In genomic region chr19:19152668-19153384, GRCh38 we compare ENCODE assay signal across 14 cellular contexts. TPM values are rescaled to one million over a fixed set of nuclear protein-coding genes. Genes with fewer than 3 reads are reported as not detected.
DNase-seq lines count a peak whose midpoint lies in the region; ATAC-seq, FAIRE-seq and TF ChIP-seq lines count a peak whose summit lies in the region.
"Had no signal": no experiment of that assay in that cellular context is flagged by ENCODE, and none has a peak within 500 bp of the region (broad histone marks: within the 10 kb centered on the region; RNA-seq: fewer than 3 reads in every experiment).

No MANE protein-coding gene starts in this region.

- no peak overlapping the region for H2AFZ ChIP-seq in HepG2 (ENCODE audit: low read length)

- TF ChIP-seq EP300 in HepG2 (IDR thresholded peaks at IDR 0.05; ENCODE audit: low read depth in 2 of 2, low read length in 2 of 2) (no peak), HepG2 (CRISPR knock-in tag; IDR thresholded peaks at IDR 0.05; ENCODE audit: borderline replicate concordance) (no peak)

- TF ChIP-seq RAD21 in HepG2 (CRISPR knock-in tag; IDR thresholded peaks at IDR 0.05) = no peak

- intact Hi-C loops in HepG2 (cut with micrococcal nuclease; ENCODE audit: unreplicated experiment) (no loop called here), right lobe of liver (cut with DNase I) (no loop called here), aorta (cut with DNase I) (no loop called here)

- H3K27ac ChIP-seq in HepG2 (ENCODE audit: extremely low read length, insufficient read depth, low read length) (no peak overlapping the region), right lobe of liver (no peak overlapping the region), aorta (ENCODE audit: low read depth in 1 of 2, low read length in 2 of 2) (no peak overlapping the region)

- H3K27me3 ChIP-seq in HepG2 (ENCODE audit: control insufficient read depth in 1 of 2, insufficient read depth in 2 of 2, low read length in 2 of 2) (no peaks in the 10 kb centered on the region), right lobe of liver (no peaks in the 10 kb centered on the region), aorta (ENCODE audit: control insufficient read depth in 1 of 2, insufficient read depth in 2 of 2, low read length in 1 of 2) (no peaks in the 10 kb centered on the region)

- peaks cover 53% of the 10 kb centered on the region for H3K4me1 Mint-ChIP-seq in stimulated activated memory B cell treated with anti-CD40 and anti-IgM and Interleukin-4, amounts not matched to agents 10 μg/mL and 1 μg/mL and 100 μg/mL, for 72 hours
- H3K4me1 Mint-ChIP-seq: CD4-positive, CD25-positive, alpha-beta regulatory T cell had no signal

- no peak for FAIRE-seq in HepG2 (lab: Jason Lieb, UNC)

- H3K36me3 Mint-ChIP-seq in stimulated activated memory B cell treated with anti-CD40 and anti-IgM and Interleukin-4, amounts not matched to agents 10 μg/mL and 1 μg/mL and 100 μg/mL, for 72 hours = peaks cover 34% of the 10 kb centered on the region

- H3K9me3 Mint-ChIP-seq in stimulated activated memory B cell treated with anti-CD40 and anti-IgM and Interleukin-4, amounts not matched to agents 10 μg/mL and 1 μg/mL and 100 μg/mL, for 72 hours = peaks cover 8% of the 10 kb centered on the region

- no peak overlapping the region for H3K9ac ChIP-seq in HepG2 (ENCODE audit: insufficient read depth, low read depth, low read length)

- TF ChIP-seq POLR2A in HepG2 (IDR thresholded peaks at IDR 0.05; ENCODE audit: insufficient read depth in 1 of 2, low read depth in 2 of 2, low read length in 2 of 2) = no peak
- no peak for TF ChIP-seq POLR2A in right lobe of liver (IDR thresholded peaks at IDR 0.05)

- no peak for DNase-seq in HepG2 (ENCODE audit: low spot score)
- no peak for DNase-seq in right lobe of liver
- DNase-seq in aorta = no peak
- DNase-seq: AML-193; CD4-positive, CD25-positive, alpha-beta regulatory T cell; DMS53; H7; MM.1S; NCI-H1105; NCI-H1694 treated with DMSO at 0.1 percent for 48 hours; NCI-H69; NK-92 treated with Interleukin-12 subunit alpha and Interleukin-12 subunit beta, amount 100 ng/mL, for 24 hours; PC-3 had no signal

- H3K4me1 ChIP-seq in HepG2 (ENCODE audit: insufficient read depth, low read length) (no peaks in the 10 kb centered on the region), right lobe of liver (no peaks in the 10 kb centered on the region), aorta (ENCODE audit: control insufficient read depth in 1 of 2, insufficient read depth in 2 of 2, low read length in 2 of 2) (no peaks in the 10 kb centered on the region)

- H3K4me3 ChIP-seq in HepG2 (replicated peaks in 1 of 3; ENCODE audit: insufficient read depth in 1 of 3, low read depth in 2 of 3, low read length in 3 of 3) = no peak overlapping the region
- no peak overlapping the region for H3K4me3 ChIP-seq in right lobe of liver
- H3K4me3 ChIP-seq in aorta (ENCODE audit: low read length in 2 of 2) = no peak overlapping the region

- no peak for TF ChIP-seq CTCF in HepG2 (CRISPR knock-in tag; IDR thresholded peaks at IDR 0.05)
- TF ChIP-seq CTCF in right lobe of liver (IDR thresholded peaks at IDR 0.05) = no peak

- no peaks in the 10 kb centered on the region for H3K9me3 ChIP-seq in HepG2 (ENCODE audit: low read length)
- H3K9me3 ChIP-seq in right lobe of liver = no peaks in the 10 kb centered on the region
- no peaks in the 10 kb centered on the region for H3K9me3 ChIP-seq in aorta (ENCODE audit: control insufficient read depth, low read length)

- ATAC-seq in HepG2 = no peak
- no peak for ATAC-seq in right lobe of liver
- ATAC-seq in stimulated activated memory B cell treated with anti-CD40 and anti-IgM and Interleukin-4, amounts not matched to agents 10 μg/mL and 1 μg/mL and 100 μg/mL, for 72 hours = no peak
- ATAC-seq in aorta (ENCODE audit: low FRiP score) = no peak
- ATAC-seq: PC-3 had no signal

- no peak overlapping the region for H3K4me2 ChIP-seq in HepG2 (ENCODE audit: low read depth, low read length)

- CTCF ChIA-PET in HepG2 (lab: Yijun Ruan, JAX; ENCODE audit: low intra/inter-chr PET ratio, low total read pairs) = no interaction called here

- no peaks in the 10 kb centered on the region for H4K20me1 ChIP-seq in HepG2 (ENCODE audit: insufficient read depth, low read length)

- no TSS peak for BruUV-seq in HepG2 (replicated peaks; lab: Mats Ljungman, UMichigan)

- H3K4me3 Mint-ChIP-seq in stimulated activated memory B cell treated with anti-CD40 and anti-IgM and Interleukin-4, amounts not matched to agents 10 μg/mL and 1 μg/mL and 100 μg/mL, for 72 hours = no peak overlapping the region
- H3K4me3 Mint-ChIP-seq: CD4-positive, CD25-positive, alpha-beta regulatory T cell had no signal

- H3K27ac Mint-ChIP-seq in stimulated activated memory B cell treated with anti-CD40 and anti-IgM and Interleukin-4, amounts not matched to agents 10 μg/mL and 1 μg/mL and 100 μg/mL, for 72 hours = peak overlapping the region; percentile 54
- H3K27ac Mint-ChIP-seq: CD4-positive, CD25-positive, alpha-beta regulatory T cell had no signal

- POLR2A ChIA-PET in HepG2 (lab: Yijun Ruan, JAX) = no interaction called here

- in situ Hi-C loops in HepG2 (cut with HindIII; ENCODE audit: extremely low pct_ligation_motif_present, low pct_unique_long_range_greater_than_20kb) = no loop called here

- H3K36me3 ChIP-seq in HepG2 (replicated peaks in 1 of 2; ENCODE audit: control insufficient read depth in 1 of 2, insufficient read depth in 2 of 2, low read length in 2 of 2) (peaks cover 2 to 6% of the 10 kb centered on the region in 2 experiments; a peak in 2 of 5 replicates), right lobe of liver (no peaks in the 10 kb centered on the region), aorta (ENCODE audit: control insufficient read depth in 1 of 2, insufficient read depth in 2 of 2, low read length in 1 of 2) (peaks cover 0 to 4% of the 10 kb centered on the region in 2 donors)

- H3K27me3 Mint-ChIP-seq in stimulated activated memory B cell treated with anti-CD40 and anti-IgM and Interleukin-4, amounts not matched to agents 10 μg/mL and 1 μg/mL and 100 μg/mL, for 72 hours = no peaks in the 10 kb centered on the region
- H3K27me3 Mint-ChIP-seq: CD4-positive, CD25-positive, alpha-beta regulatory T cell had no signal

- 74% methylated on average over 9 of the region's 13 CpGs for WGBS in HepG2 (ENCODE audit: low lambda C conversion rate)
- 95% methylated on average over 4 of the region's 13 CpGs for WGBS in right lobe of liver (ENCODE audit: insufficient coverage, low coverage, low lambda C conversion rate, missing lambda C conversion rate)
- WGBS in aorta, 2 donors = 37 to 50% methylated on average over 13 of the region's 13 CpGs

- H3K79me2 ChIP-seq in HepG2 (ENCODE audit: insufficient read depth, low read length) = no peaks in the 10 kb centered on the region

RNA-seq across cellular contexts. Expression of gene TMEM161A, which starts 14.5 kb away (rescaled TPM):
- total RNA-seq in HepG2 (2016; rRNA removed; fragmentation: Illumina TruSeq; extraction: Trizol) (10.3 and 25.9 TPM in 2 replicates), right lobe of liver (10 to 100 TPM; 20.2 to 29.4 (median 22.2) TPM), aorta (10 to 100 TPM; 11.6 to 18.1 TPM)
- total RNA-seq in HepG2 (2016; cell fraction: cytosol; rRNA removed; fragmentation: Illumina TruSeq; extraction: Trizol; ENCODE audit: low read depth) = 8.7 and 12.1 TPM in 2 replicates
- 7.7 and 28.3 TPM in 2 replicates for total RNA-seq in HepG2 (2016; cell fraction: insoluble cytoplasmic fraction; rRNA removed; fragmentation: Illumina TruSeq; extraction: Trizol)
- total RNA-seq in HepG2 (2016; cell fraction: membrane; rRNA removed; fragmentation: Illumina TruSeq; extraction: Trizol) = 7.4 and 8.8 TPM in 2 replicates
- 36.6 and 39.6 TPM in 2 replicates for total RNA-seq in HepG2 (2016; cell fraction: nucleus; rRNA removed; fragmentation: Illumina TruSeq; extraction: Trizol)
- polyA plus RNA-seq in HepG2 (2011; rRNA removed) (31.4 and 42.7 TPM in 2 replicates), aorta (10 to 100 TPM in 1 of 2 donors, 1 to 10 TPM in 1; 7.6 to 53.3 TPM)
- 22.8 and 35.4 TPM in 2 replicates for polyA plus RNA-seq in HepG2 (2011; cell fraction: cytosol; rRNA removed)
- polyA plus RNA-seq in HepG2 (2011; cell fraction: nucleus; rRNA removed) = 190 and 235 TPM in 2 replicates
- polyA plus RNA-seq in HepG2 (2012) = 15.9 and 23.9 TPM in 2 replicates
- 6.6 and 8.6 TPM in 2 replicates for polyA plus RNA-seq in HepG2 (2016; cell fraction: cytosol; fragmentation: Illumina TruSeq; extraction: Trizol; ENCODE audit: low read depth)
- polyA plus RNA-seq in HepG2 (2016; cell fraction: insoluble cytoplasmic fraction; fragmentation: Illumina TruSeq; extraction: Trizol; ENCODE audit: low read depth) = 8.4 and 9.9 TPM in 2 replicates
- polyA plus RNA-seq in HepG2 (2016; cell fraction: membrane; fragmentation: Illumina TruSeq; extraction: Trizol; ENCODE audit: low read depth) = 8.4 and 9.5 TPM in 2 replicates
- polyA plus RNA-seq in HepG2 (2016; cell fraction: nucleus; fragmentation: Illumina TruSeq; extraction: Trizol; ENCODE audit: insufficient read depth, low read depth) = 56.7 and 60.0 TPM in 2 replicates
- 88.8 and 105 TPM in 2 replicates for polyA minus RNA-seq in HepG2 (2011; rRNA and poly(A)+ RNA removed; ENCODE audit: low replicate concordance)
- polyA minus RNA-seq in HepG2 (2011; cell fraction: cytosol; rRNA and poly(A)+ RNA removed) = 24.3 and 32.2 TPM in 2 replicates
- polyA minus RNA-seq in HepG2 (2011; cell fraction: nucleus; rRNA and poly(A)+ RNA removed) = 57.3 and 75.8 TPM in 2 replicates

RNA-seq across cellular contexts. Expression of gene MEF2B, which starts 17.2 kb away (rescaled TPM):
- total RNA-seq in HepG2 (2016; rRNA removed; fragmentation: Illumina TruSeq; extraction: Trizol) (0.44 and 1.2 TPM in 2 replicates), right lobe of liver (1 to 10 TPM in 2 of 6 experiments, under 1 TPM in 2, not detected in 2; 0.24 to 2.1 (median 0.97) TPM), aorta (1 to 10 TPM; 1.6 to 2.4 TPM)
- total RNA-seq in HepG2 (2016; cell fraction: cytosol; rRNA removed; fragmentation: Illumina TruSeq; extraction: Trizol; ENCODE audit: low read depth) = 0.81 and 1.1 TPM in 2 replicates
- 0.41 TPM in 1 of 2 replicates, not detected in the other for total RNA-seq in HepG2 (2016; cell fraction: insoluble cytoplasmic fraction; rRNA removed; fragmentation: Illumina TruSeq; extraction: Trizol)
- total RNA-seq in HepG2 (2016; cell fraction: membrane; rRNA removed; fragmentation: Illumina TruSeq; extraction: Trizol) = 0.46 and 1.8 TPM in 2 replicates
- 0.81 and 1.6 TPM in 2 replicates for total RNA-seq in HepG2 (2016; cell fraction: nucleus; rRNA removed; fragmentation: Illumina TruSeq; extraction: Trizol)
- polyA plus RNA-seq in HepG2 (2011; rRNA removed) (1.7 and 2.3 TPM in 2 replicates), aorta (1 to 10 TPM in 1 of 2 donors, not detected in 1; 1.8 TPM)
- 2.1 and 2.9 TPM in 2 replicates for polyA plus RNA-seq in HepG2 (2011; cell fraction: cytosol; rRNA removed)
- polyA plus RNA-seq in HepG2 (2011; cell fraction: nucleus; rRNA removed) = 4.0 and 4.5 TPM in 2 replicates
- 2.2 and 4.4 TPM in 2 replicates for polyA plus RNA-seq in HepG2 (2012)
- polyA plus RNA-seq in HepG2 (2016; cell fraction: cytosol; fragmentation: Illumina TruSeq; extraction: Trizol; ENCODE audit: low read depth) = 0.86 and 1.1 TPM in 2 replicates
- 0.42 and 1.8 TPM in 2 replicates for polyA plus RNA-seq in HepG2 (2016; cell fraction: insoluble cytoplasmic fraction; fragmentation: Illumina TruSeq; extraction: Trizol; ENCODE audit: low read depth)
- polyA plus RNA-seq in HepG2 (2016; cell fraction: membrane; fragmentation: Illumina TruSeq; extraction: Trizol; ENCODE audit: low read depth) = 0.38 and 1.1 TPM in 2 replicates
- 2.1 and 3.9 TPM in 2 replicates for polyA plus RNA-seq in HepG2 (2016; cell fraction: nucleus; fragmentation: Illumina TruSeq; extraction: Trizol; ENCODE audit: insufficient read depth, low read depth)
- polyA minus RNA-seq in HepG2 (2011; rRNA and poly(A)+ RNA removed; ENCODE audit: low replicate concordance) = 0.33 and 1.1 TPM in 2 replicates
- polyA minus RNA-seq in HepG2 (2011; cell fraction: cytosol; rRNA and poly(A)+ RNA removed) = 1.2 TPM in 1 of 2 replicates, not detected in the other
- 1.4 and 2.0 TPM in 2 replicates for polyA minus RNA-seq in HepG2 (2011; cell fraction: nucleus; rRNA and poly(A)+ RNA removed)

RNA-seq across cellular contexts. Expression of gene BORCS8, which starts 39.1 kb away (rescaled TPM):
- total RNA-seq in HepG2 (2016; rRNA removed; fragmentation: Illumina TruSeq; extraction: Trizol) (13.3 and 16.8 TPM in 2 replicates), right lobe of liver (10 to 100 TPM in 3 of 6 experiments, 1 to 10 TPM in 3; 6.0 to 12.2 (median 9.8) TPM), aorta (10 to 100 TPM; 27.1 to 28.2 TPM)
- total RNA-seq in HepG2 (2016; cell fraction: cytosol; rRNA removed; fragmentation: Illumina TruSeq; extraction: Trizol; ENCODE audit: low read depth) = 5.8 and 6.2 TPM in 2 replicates
- total RNA-seq in HepG2 (2016; cell fraction: insoluble cytoplasmic fraction; rRNA removed; fragmentation: Illumina TruSeq; extraction: Trizol) = 10.7 and 12.4 TPM in 2 replicates
- 9.4 and 12.2 TPM in 2 replicates for total RNA-seq in HepG2 (2016; cell fraction: membrane; rRNA removed; fragmentation: Illumina TruSeq; extraction: Trizol)
- total RNA-seq in HepG2 (2016; cell fraction: nucleus; rRNA removed; fragmentation: Illumina TruSeq; extraction: Trizol) = 7.5 TPM in 2 replicates
- polyA plus RNA-seq in HepG2 (2011; rRNA removed) (9.6 and 9.9 TPM in 2 replicates), aorta (10 to 100 TPM; 14.4 to 47.9 TPM)
- polyA plus RNA-seq in HepG2 (2011; cell fraction: cytosol; rRNA removed) = 5.5 and 9.4 TPM in 2 replicates
- polyA plus RNA-seq in HepG2 (2011; cell fraction: nucleus; rRNA removed) = 19.1 and 20.9 TPM in 2 replicates
- 5.3 and 5.7 TPM in 2 replicates for polyA plus RNA-seq in HepG2 (2012)
- 6.8 and 7.0 TPM in 2 replicates for polyA plus RNA-seq in HepG2 (2016; cell fraction: cytosol; fragmentation: Illumina TruSeq; extraction: Trizol; ENCODE audit: low read depth)
- 16.4 and 17.7 TPM in 2 replicates for polyA plus RNA-seq in HepG2 (2016; cell fraction: insoluble cytoplasmic fraction; fragmentation: Illumina TruSeq; extraction: Trizol; ENCODE audit: low read depth)
- polyA plus RNA-seq in HepG2 (2016; cell fraction: membrane; fragmentation: Illumina TruSeq; extraction: Trizol; ENCODE audit: low read depth) = 10.7 and 11.7 TPM in 2 replicates
- polyA plus RNA-seq in HepG2 (2016; cell fraction: nucleus; fragmentation: Illumina TruSeq; extraction: Trizol; ENCODE audit: insufficient read depth, low read depth) = 17.6 and 20.8 TPM in 2 replicates
- polyA minus RNA-seq in HepG2 (2011; rRNA and poly(A)+ RNA removed; ENCODE audit: low replicate concordance) = 13.1 and 33.4 TPM in 2 replicates
- polyA minus RNA-seq in HepG2 (2011; cell fraction: cytosol; rRNA and poly(A)+ RNA removed) = 2.3 and 3.9 TPM in 2 replicates
- 6.1 and 9.5 TPM in 2 replicates for polyA minus RNA-seq in HepG2 (2011; cell fraction: nucleus; rRNA and poly(A)+ RNA removed)

RNA-seq across cellular contexts. Expression of gene RFXANK, which starts 39.2 kb away (rescaled TPM):
- total RNA-seq in HepG2 (2016; rRNA removed; fragmentation: Illumina TruSeq; extraction: Trizol) = 80.7 and 83.1 TPM in 2 replicates
- total RNA-seq in HepG2 (2016; cell fraction: cytosol; rRNA removed; fragmentation: Illumina TruSeq; extraction: Trizol; ENCODE audit: low read depth) = 25.6 and 30.2 TPM in 2 replicates
- 80.2 and 88.4 TPM in 2 replicates for total RNA-seq in HepG2 (2016; cell fraction: insoluble cytoplasmic fraction; rRNA removed; fragmentation: Illumina TruSeq; extraction: Trizol)
- total RNA-seq in HepG2 (2016; cell fraction: membrane; rRNA removed; fragmentation: Illumina TruSeq; extraction: Trizol) = 35.6 and 40.8 TPM in 2 replicates
- 38.1 and 49.9 TPM in 2 replicates for total RNA-seq in HepG2 (2016; cell fraction: nucleus; rRNA removed; fragmentation: Illumina TruSeq; extraction: Trizol)
- polyA plus RNA-seq in HepG2 (2011; rRNA removed) = 49.9 and 56.1 TPM in 2 replicates
- polyA plus RNA-seq in HepG2 (2011; cell fraction: cytosol; rRNA removed) = 34.1 and 52.6 TPM in 2 replicates
- 142 and 154 TPM in 2 replicates for polyA plus RNA-seq in HepG2 (2011; cell fraction: nucleus; rRNA removed)
- 34.7 and 59.7 TPM in 2 replicates for polyA plus RNA-seq in HepG2 (2012)
- polyA plus RNA-seq in HepG2 (2016; cell fraction: cytosol; fragmentation: Illumina TruSeq; extraction: Trizol; ENCODE audit: low read depth) = 20.9 and 21.7 TPM in 2 replicates
- 76.4 and 82.0 TPM in 2 replicates for polyA plus RNA-seq in HepG2 (2016; cell fraction: insoluble cytoplasmic fraction; fragmentation: Illumina TruSeq; extraction: Trizol; ENCODE audit: low read depth)
- polyA plus RNA-seq in HepG2 (2016; cell fraction: membrane; fragmentation: Illumina TruSeq; extraction: Trizol; ENCODE audit: low read depth) = 22.9 and 31.4 TPM in 2 replicates
- polyA plus RNA-seq in HepG2 (2016; cell fraction: nucleus; fragmentation: Illumina TruSeq; extraction: Trizol; ENCODE audit: insufficient read depth, low read depth) = 69.3 and 92.4 TPM in 2 replicates
- polyA minus RNA-seq in HepG2 (2011; rRNA and poly(A)+ RNA removed; ENCODE audit: low replicate concordance) = 45.6 and 94.4 TPM in 2 replicates
- polyA minus RNA-seq in HepG2 (2011; cell fraction: cytosol; rRNA and poly(A)+ RNA removed) = 17.8 and 18.0 TPM in 2 replicates
- polyA minus RNA-seq in HepG2 (2011; cell fraction: nucleus; rRNA and poly(A)+ RNA removed) = 29.1 and 32.6 TPM in 2 replicates
- 10 to 100 TPM; 13.8 to 21.2 (median 17.3) TPM for total RNA-seq in right lobe of liver
- 10 to 100 TPM; 33.1 to 44.0 TPM for total RNA-seq in aorta
- polyA plus RNA-seq in aorta = 100 to 1,000 TPM in 1 of 2 donors, 10 to 100 TPM in 1; 42.3 to 199 TPM

RNA-seq across cellular contexts. Expression of gene NR2C2AP, which starts 50.4 kb away (rescaled TPM):
- total RNA-seq in HepG2 (2016; rRNA removed; fragmentation: Illumina TruSeq; extraction: Trizol) = 25.5 and 26.8 TPM in 2 replicates
- total RNA-seq in HepG2 (2016; cell fraction: cytosol; rRNA removed; fragmentation: Illumina TruSeq; extraction: Trizol; ENCODE audit: low read depth) = 14.8 and 22.9 TPM in 2 replicates
- 23.5 and 26.0 TPM in 2 replicates for total RNA-seq in HepG2 (2016; cell fraction: insoluble cytoplasmic fraction; rRNA removed; fragmentation: Illumina TruSeq; extraction: Trizol)
- total RNA-seq in HepG2 (2016; cell fraction: membrane; rRNA removed; fragmentation: Illumina TruSeq; extraction: Trizol) = 19.1 and 21.5 TPM in 2 replicates
- total RNA-seq in HepG2 (2016; cell fraction: nucleus; rRNA removed; fragmentation: Illumina TruSeq; extraction: Trizol) = 19.4 and 19.6 TPM in 2 replicates
- polyA plus RNA-seq in HepG2 (2011; rRNA removed) = 12.2 and 13.8 TPM in 2 replicates
- polyA plus RNA-seq in HepG2 (2011; cell fraction: cytosol; rRNA removed) = 10.6 and 11.8 TPM in 2 replicates
- polyA plus RNA-seq in HepG2 (2011; cell fraction: nucleus; rRNA removed) = 17.7 and 18.2 TPM in 2 replicates
- 9.3 and 13.3 TPM in 2 replicates for polyA plus RNA-seq in HepG2 (2012)
- polyA plus RNA-seq in HepG2 (2016; cell fraction: cytosol; fragmentation: Illumina TruSeq; extraction: Trizol; ENCODE audit: low read depth) = 5.7 and 6.8 TPM in 2 replicates
- polyA plus RNA-seq in HepG2 (2016; cell fraction: insoluble cytoplasmic fraction; fragmentation: Illumina TruSeq; extraction: Trizol; ENCODE audit: low read depth) = 19.7 and 21.9 TPM in 2 replicates
- polyA plus RNA-seq in HepG2 (2016; cell fraction: membrane; fragmentation: Illumina TruSeq; extraction: Trizol; ENCODE audit: low read depth) = 7.9 and 11.8 TPM in 2 replicates
- polyA plus RNA-seq in HepG2 (2016; cell fraction: nucleus; fragmentation: Illumina TruSeq; extraction: Trizol; ENCODE audit: insufficient read depth, low read depth) = 34.7 and 38.0 TPM in 2 replicates
- polyA minus RNA-seq in HepG2 (2011; rRNA and poly(A)+ RNA removed; ENCODE audit: low replicate concordance) = 7.3 and 22.9 TPM in 2 replicates
- 3.9 and 4.2 TPM in 2 replicates for polyA minus RNA-seq in HepG2 (2011; cell fraction: cytosol; rRNA and poly(A)+ RNA removed)
- polyA minus RNA-seq in HepG2 (2011; cell fraction: nucleus; rRNA and poly(A)+ RNA removed) = 3.6 and 4.0 TPM in 2 replicates
- 10 to 100 TPM in 1 of 6 experiments, 1 to 10 TPM in 5; 2.6 to 11.3 (median 5.4) TPM for total RNA-seq in right lobe of liver
- 10 to 100 TPM in 1 of 2 donors, 1 to 10 TPM in 1; 9.8 to 11.9 TPM for total RNA-seq in aorta
- polyA plus RNA-seq in aorta = 10 to 100 TPM; 12.8 to 21.8 TPM
